Comparison of ENCODE assay signal across 1 cellular context in the genomic region with DNA sequence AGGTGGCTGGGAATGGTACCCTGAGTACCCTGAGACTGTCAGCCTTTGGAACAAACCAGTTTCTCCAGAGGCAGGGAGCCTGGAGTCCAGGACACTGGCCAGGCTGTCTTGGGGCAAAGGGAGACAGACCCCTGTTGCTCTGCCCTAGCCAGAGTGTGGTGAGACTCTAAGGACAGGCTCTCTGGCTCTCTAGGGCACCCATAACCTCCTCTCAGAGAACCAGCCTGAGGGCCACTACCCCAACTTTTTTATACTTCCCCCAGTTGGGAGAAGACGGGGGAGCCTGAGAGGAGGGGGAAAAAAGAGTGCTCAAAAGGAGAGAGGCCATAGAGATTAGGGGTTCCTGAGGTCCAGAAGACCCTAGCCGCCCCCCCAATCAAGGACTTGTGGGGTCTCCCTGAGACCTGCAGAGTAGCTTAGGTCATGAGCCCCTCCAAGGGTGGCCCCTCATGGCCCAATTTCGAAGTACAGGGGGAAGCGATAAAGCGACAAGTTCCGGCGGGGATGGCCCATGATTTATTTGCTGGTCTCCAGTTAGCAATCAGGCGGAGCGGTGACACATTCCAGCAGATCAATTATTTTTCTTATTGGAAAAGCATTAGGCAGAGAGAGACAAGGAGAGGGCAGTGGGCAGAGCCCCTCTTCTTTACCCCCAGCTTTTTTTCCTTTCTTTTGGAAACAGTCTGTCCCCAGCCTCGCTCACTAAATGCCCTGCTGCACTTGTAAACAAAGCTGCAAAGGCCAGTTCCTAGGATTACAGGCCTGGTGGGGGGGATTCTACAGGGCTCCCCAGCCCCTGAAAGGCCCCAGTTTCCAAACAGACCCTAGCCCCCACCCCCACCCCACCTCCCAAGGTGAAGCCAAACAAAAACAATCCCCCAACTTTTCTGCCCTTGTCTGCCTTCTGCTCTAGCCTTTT.
TF ChIP-seq lines count a peak whose summit lies in the region.

No MANE protein-coding gene starts in this region.

TF ChIP-seq in HepG2, 621 proteins besides CTCF, POLR2A, EP300 and RAD21:
- TF ChIP-seq ZFP36L2 (CRISPR knock-in tag; IDR thresholded peaks at IDR 0.05): no peak
- TF ChIP-seq DMTF1 (CRISPR knock-in tag; IDR thresholded peaks at IDR 0.05): no peak
- TF ChIP-seq ZFP1 (CRISPR knock-in tag; IDR thresholded peaks at IDR 0.05): no peak
- TF ChIP-seq ZNF598 (CRISPR knock-in tag; IDR thresholded peaks at IDR 0.05; ENCODE audit: borderline replicate concordance): no peak
- TF ChIP-seq ZBED4 (CRISPR knock-in tag; IDR thresholded peaks at IDR 0.05; ENCODE audit: borderline replicate concordance): no peak
- no peak for TF ChIP-seq ZFP36L1 (CRISPR knock-in tag; IDR thresholded peaks at IDR 0.05)
- no peak for TF ChIP-seq ZNF547 (CRISPR knock-in tag; IDR thresholded peaks at IDR 0.05)
- TF ChIP-seq GATAD1 (CRISPR knock-in tag; IDR thresholded peaks at IDR 0.05): no peak
- TF ChIP-seq IKZF4 (CRISPR knock-in tag; IDR thresholded peaks at IDR 0.05; ENCODE audit: borderline replicate concordance, low read depth, not compliant biosample characterization): no peak
- no peak for TF ChIP-seq PRDM10 (CRISPR knock-in tag; IDR thresholded peaks at IDR 0.05; ENCODE audit: low read depth)
- no peak for TF ChIP-seq ZNF883 (CRISPR knock-in tag; IDR thresholded peaks at IDR 0.05; ENCODE audit: not compliant biosample characterization)
- TF ChIP-seq, protein P1, sequence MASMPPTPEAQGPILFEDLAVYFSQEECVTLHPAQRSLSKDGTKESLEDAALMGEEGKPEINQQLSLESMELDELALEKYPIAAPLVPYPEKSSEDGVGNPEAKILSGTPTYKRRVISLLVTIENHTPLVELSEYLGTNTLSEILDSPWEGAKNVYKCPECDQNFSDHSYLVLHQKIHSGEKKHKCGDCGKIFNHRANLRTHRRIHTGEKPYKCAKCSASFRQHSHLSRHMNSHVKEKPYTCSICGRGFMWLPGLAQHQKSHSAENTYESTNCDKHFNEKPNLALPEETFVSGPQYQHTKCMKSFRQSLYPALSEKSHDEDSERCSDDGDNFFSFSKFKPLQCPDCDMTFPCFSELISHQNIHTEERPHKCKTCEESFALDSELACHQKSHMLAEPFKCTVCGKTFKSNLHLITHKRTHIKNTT (CRISPR knock-in tag; IDR thresholded peaks at IDR 0.05): no peak
- no peak for TF ChIP-seq ZNF136 (CRISPR knock-in tag; IDR thresholded peaks at IDR 0.05; ENCODE audit: low read depth)
- no peak for TF ChIP-seq ZNF572 (CRISPR knock-in tag; IDR thresholded peaks at IDR 0.05)
- TF ChIP-seq ZBTB38 (CRISPR knock-in tag; IDR thresholded peaks at IDR 0.05): no peak
